In the genomic region with DNA sequence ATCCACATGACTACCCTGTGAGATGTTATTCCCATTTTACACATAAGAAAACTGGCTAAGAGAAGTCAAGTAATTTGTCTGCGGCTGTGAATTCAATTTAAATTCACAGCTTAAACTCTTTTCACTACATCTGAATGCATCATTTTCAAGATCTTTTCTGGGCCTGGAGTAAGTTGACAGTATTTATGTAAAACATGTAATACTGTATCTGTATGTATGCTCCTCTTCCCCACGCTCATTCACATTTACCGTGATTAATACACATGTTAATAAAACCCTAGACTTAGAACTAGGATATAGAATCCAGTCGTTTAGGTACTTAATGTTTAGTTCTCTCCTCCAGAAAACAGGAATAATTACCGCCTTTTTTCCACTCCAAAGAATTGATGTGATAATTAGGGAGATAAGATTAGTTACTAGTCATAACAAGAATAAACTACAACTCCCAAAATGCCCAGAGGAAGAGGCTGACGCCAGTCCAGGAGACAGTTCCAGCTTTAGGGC, we compare ENCODE assay signal across 1 cellular context.
TF ChIP-seq lines count a peak whose summit lies in the region.

No MANE protein-coding gene starts in this region.

TF ChIP-seq in GM23338, 12 proteins besides CTCF, POLR2A, EP300 and RAD21 (continued from another document):
- TF ChIP-seq, protein P1, sequence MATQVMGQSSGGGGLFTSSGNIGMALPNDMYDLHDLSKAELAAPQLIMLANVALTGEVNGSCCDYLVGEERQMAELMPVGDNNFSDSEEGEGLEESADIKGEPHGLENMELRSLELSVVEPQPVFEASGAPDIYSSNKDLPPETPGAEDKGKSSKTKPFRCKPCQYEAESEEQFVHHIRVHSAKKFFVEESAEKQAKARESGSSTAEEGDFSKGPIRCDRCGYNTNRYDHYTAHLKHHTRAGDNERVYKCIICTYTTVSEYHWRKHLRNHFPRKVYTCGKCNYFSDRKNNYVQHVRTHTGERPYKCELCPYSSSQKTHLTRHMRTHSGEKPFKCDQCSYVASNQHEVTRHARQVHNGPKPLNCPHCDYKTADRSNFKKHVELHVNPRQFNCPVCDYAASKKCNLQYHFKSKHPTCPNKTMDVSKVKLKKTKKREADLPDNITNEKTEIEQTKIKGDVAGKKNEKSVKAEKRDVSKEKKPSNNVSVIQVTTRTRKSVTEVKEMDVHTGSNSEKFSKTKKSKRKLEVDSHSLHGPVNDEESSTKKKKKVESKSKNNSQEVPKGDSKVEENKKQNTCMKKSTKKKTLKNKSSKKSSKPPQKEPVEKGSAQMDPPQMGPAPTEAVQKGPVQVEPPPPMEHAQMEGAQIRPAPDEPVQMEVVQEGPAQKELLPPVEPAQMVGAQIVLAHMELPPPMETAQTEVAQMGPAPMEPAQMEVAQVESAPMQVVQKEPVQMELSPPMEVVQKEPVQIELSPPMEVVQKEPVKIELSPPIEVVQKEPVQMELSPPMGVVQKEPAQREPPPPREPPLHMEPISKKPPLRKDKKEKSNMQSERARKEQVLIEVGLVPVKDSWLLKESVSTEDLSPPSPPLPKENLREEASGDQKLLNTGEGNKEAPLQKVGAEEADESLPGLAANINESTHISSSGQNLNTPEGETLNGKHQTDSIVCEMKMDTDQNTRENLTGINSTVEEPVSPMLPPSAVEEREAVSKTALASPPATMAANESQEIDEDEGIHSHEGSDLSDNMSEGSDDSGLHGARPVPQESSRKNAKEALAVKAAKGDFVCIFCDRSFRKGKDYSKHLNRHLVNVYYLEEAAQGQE (IDR thresholded peaks at IDR 0.05; ENCODE audit: unreplicated experiment): no peak
- TF ChIP-seq, protein P2, sequence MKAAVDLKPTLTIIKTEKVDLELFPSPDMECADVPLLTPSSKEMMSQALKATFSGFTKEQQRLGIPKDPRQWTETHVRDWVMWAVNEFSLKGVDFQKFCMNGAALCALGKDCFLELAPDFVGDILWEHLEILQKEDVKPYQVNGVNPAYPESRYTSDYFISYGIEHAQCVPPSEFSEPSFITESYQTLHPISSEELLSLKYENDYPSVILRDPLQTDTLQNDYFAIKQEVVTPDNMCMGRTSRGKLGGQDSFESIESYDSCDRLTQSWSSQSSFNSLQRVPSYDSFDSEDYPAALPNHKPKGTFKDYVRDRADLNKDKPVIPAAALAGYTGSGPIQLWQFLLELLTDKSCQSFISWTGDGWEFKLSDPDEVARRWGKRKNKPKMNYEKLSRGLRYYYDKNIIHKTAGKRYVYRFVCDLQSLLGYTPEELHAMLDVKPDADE (IDR thresholded peaks at IDR 0.05): no peak
- TF ChIP-seq STAT1 (IDR thresholded peaks at IDR 0.05; ENCODE audit: unreplicated experiment) (no peak), CREB1 (CRISPR knock-in tag; IDR thresholded peaks at IDR 0.05; ENCODE audit: low read depth) (no peak)
